Comparison of ENCODE assay signal across 8 cellular contexts in the genomic region with DNA sequence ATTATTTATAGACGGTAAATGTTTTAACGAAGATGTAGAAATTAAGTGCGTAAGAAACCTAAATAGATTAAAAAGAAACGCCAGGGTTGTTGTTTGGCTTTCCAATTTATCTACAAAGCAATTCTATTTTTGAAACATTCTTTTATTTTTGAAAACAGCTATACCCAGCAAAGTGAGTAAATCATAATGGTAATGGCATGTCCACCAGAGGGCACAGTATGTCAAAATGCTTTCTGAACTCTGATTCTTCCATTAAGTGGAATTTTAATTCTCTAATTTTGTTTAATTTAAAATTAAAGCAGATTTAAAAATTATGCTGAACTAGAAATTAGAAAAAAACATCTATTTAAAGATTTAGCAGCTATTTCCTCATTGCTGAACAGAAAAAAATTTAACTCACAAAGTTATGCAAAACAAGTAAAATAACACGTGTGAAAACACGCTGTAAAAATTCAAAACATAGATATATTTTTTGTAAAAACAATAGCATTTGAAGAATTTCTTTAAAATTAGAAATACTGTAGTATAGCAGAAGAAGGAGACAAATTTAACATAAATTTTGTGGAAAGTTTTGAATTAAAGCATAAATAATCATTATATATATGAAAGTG. TPM values are rescaled to one million over a fixed set of nuclear protein-coding genes. Genes with fewer than 3 reads are reported as not detected.
DNase-seq lines count a peak whose midpoint lies in the region; ATAC-seq, FAIRE-seq and TF ChIP-seq lines count a peak whose summit lies in the region.

No MANE protein-coding gene starts in this region.

- peak; percentile 48 for TF ChIP-seq CTCF in activated CD8-positive, alpha-beta T cell treated with anti-CD3 and anti-CD28 coated beads for 36 hours (IDR thresholded peaks at IDR 0.05)
- peak; percentile 9 to 43 (median 37) for TF ChIP-seq CTCF in tibial nerve (IDR thresholded peaks at IDR 0.05)

- no peak overlapping the region for H3K27ac Mint-ChIP-seq in activated CD8-positive, alpha-beta T cell treated with anti-CD3 and anti-CD28 coated beads for 36 hours
- no peak overlapping the region for H3K27ac Mint-ChIP-seq in activated CD8-positive, alpha-beta T cell treated with anti-CD3 and anti-CD28 coated beads, Interleukin-2, amount 10 ng/mL, durations not matched to agents 7 days and 5 days

- H3K4me3 ChIP-seq in tibial nerve, result no peak overlapping the region

- no peak for ATAC-seq in activated CD8-positive, alpha-beta T cell treated with anti-CD3 and anti-CD28 coated beads for 36 hours
- no peak for ATAC-seq in activated CD8-positive, alpha-beta T cell treated with anti-CD3 and anti-CD28 coated beads, Interleukin-2, amount 10 ng/mL, durations not matched to agents 7 days and 5 days
- no peak for ATAC-seq in GM18502 (IDR thresholded peaks at IDR 0.05; ENCODE audit: poor library complexity, unreplicated experiment)
- no peak for ATAC-seq in HG03439 (IDR thresholded peaks at IDR 0.05; ENCODE audit: unreplicated experiment)

- intact Hi-C loops in activated CD8-positive, alpha-beta T cell treated with anti-CD3 and anti-CD28 coated beads for 36 hours (cut with micrococcal nuclease), result no loop called here

- peak; percentile 8 for DNase-seq in activated CD8-positive, alpha-beta T cell treated with anti-CD3 and anti-CD28 coated beads for 36 hours
- no peak for DNase-seq in activated CD8-positive, alpha-beta T cell treated with anti-CD3 and anti-CD28 coated beads, Interleukin-2, amount 10 ng/mL, durations not matched to agents 7 days and 5 days
- peak; percentile 10 for DNase-seq in RCC 7860 (ENCODE audit: low spot score)
- DNase-seq in fibroblast of peridontal ligament (ENCODE audit: extremely low read depth), result peak; percentile 71
- peak in 1 of 2 donors; percentile 21 for DNase-seq in tibial nerve (ENCODE audit: low spot score in 2 of 2)
- no peak for DNase-seq in stimulated activated naive CD4-positive, alpha-beta T cell (lab: John Stamatoyannopoulos, UW)

- no peaks in the 10 kb centered on the region for H3K36me3 Mint-ChIP-seq in activated CD8-positive, alpha-beta T cell treated with anti-CD3 and anti-CD28 coated beads for 36 hours (ENCODE audit: low read depth)
- no peaks in the 10 kb centered on the region for H3K36me3 Mint-ChIP-seq in activated CD8-positive, alpha-beta T cell treated with anti-CD3 and anti-CD28 coated beads, Interleukin-2, amount 10 ng/mL, durations not matched to agents 7 days and 5 days (ENCODE audit: low read depth)

- POLR2A ChIA-PET in activated CD8-positive, alpha-beta T cell treated with anti-CD3 and anti-CD28 coated beads for 36 hours (lab: Charles Lee), result no interaction called here
- POLR2A ChIA-PET in activated CD8-positive, alpha-beta T cell treated with anti-CD3 and anti-CD28 coated beads, Interleukin-2, amount 10 ng/mL, durations not matched to agents 7 days and 5 days (lab: Charles Lee), result no interaction called here

- H3K27ac ChIP-seq in tibial nerve, result no peak overlapping the region

- no peak overlapping the region for H3K4me3 Mint-ChIP-seq in activated CD8-positive, alpha-beta T cell treated with anti-CD3 and anti-CD28 coated beads for 36 hours
- no peak overlapping the region for H3K4me3 Mint-ChIP-seq in activated CD8-positive, alpha-beta T cell treated with anti-CD3 and anti-CD28 coated beads, Interleukin-2, amount 10 ng/mL, durations not matched to agents 7 days and 5 days

- H3K9me3 ChIP-seq in tibial nerve, result no peaks in the 10 kb centered on the region

- CTCF ChIA-PET in activated CD8-positive, alpha-beta T cell treated with anti-CD3 and anti-CD28 coated beads for 36 hours (lab: Charles Lee), result interaction anchor here (1.2 to 2.4 kb wide), 4 partner anchors 19 to 541 kb away, joined by 6 to 14 read pairs (median 6); no protein-coding TSS in a partner anchor
- CTCF ChIA-PET in activated CD8-positive, alpha-beta T cell treated with anti-CD3 and anti-CD28 coated beads, Interleukin-2, amount 10 ng/mL, durations not matched to agents 7 days and 5 days (lab: Charles Lee), result interaction anchor here (0.7 to 1.2 kb wide), 4 partner anchors 20 to 65 kb away, joined by 3 read pairs; no protein-coding TSS in a partner anchor

- no peaks in the 10 kb centered on the region for H3K27me3 ChIP-seq in tibial nerve

- TF ChIP-seq EP300 in tibial nerve (IDR thresholded peaks at IDR 0.05), result no peak

- H3K9me3 Mint-ChIP-seq in activated CD8-positive, alpha-beta T cell treated with anti-CD3 and anti-CD28 coated beads for 36 hours, result no peaks in the 10 kb centered on the region
- H3K9me3 Mint-ChIP-seq in activated CD8-positive, alpha-beta T cell treated with anti-CD3 and anti-CD28 coated beads, Interleukin-2, amount 10 ng/mL, durations not matched to agents 7 days and 5 days (ENCODE audit: insufficient read depth), result no peaks in the 10 kb centered on the region

- H3K27me3 Mint-ChIP-seq in activated CD8-positive, alpha-beta T cell treated with anti-CD3 and anti-CD28 coated beads for 36 hours, result peaks cover 1% of the 10 kb centered on the region
- no peaks in the 10 kb centered on the region for H3K27me3 Mint-ChIP-seq in activated CD8-positive, alpha-beta T cell treated with anti-CD3 and anti-CD28 coated beads, Interleukin-2, amount 10 ng/mL, durations not matched to agents 7 days and 5 days (ENCODE audit: low read depth)

- 77 to 79% methylated on average over 6 of the region's 6 CpGs for WGBS in tibial nerve, 2 donors

- no peaks in the 10 kb centered on the region for H3K4me1 Mint-ChIP-seq in activated CD8-positive, alpha-beta T cell treated with anti-CD3 and anti-CD28 coated beads for 36 hours (ENCODE audit: low read depth)
- no peaks in the 10 kb centered on the region for H3K4me1 Mint-ChIP-seq in activated CD8-positive, alpha-beta T cell treated with anti-CD3 and anti-CD28 coated beads, Interleukin-2, amount 10 ng/mL, durations not matched to agents 7 days and 5 days (ENCODE audit: low read depth)

- no peak for TF ChIP-seq POLR2A in tibial nerve (IDR thresholded peaks at IDR 0.05)

- H3K36me3 ChIP-seq in tibial nerve, result no peaks in the 10 kb centered on the region

- H3K4me1 ChIP-seq in tibial nerve, result no peaks in the 10 kb centered on the region

- FAIRE-seq in RCC 7860 (lab: Jason Lieb, UNC), result peak; percentile 78

RNA-seq across cellular contexts. Expression of a gene that starts 26.5 kb away (rescaled TPM):
- total RNA-seq in activated CD8-positive, alpha-beta T cell treated with anti-CD3 and anti-CD28 coated beads for 36 hours, result not detected
- not detected for total RNA-seq in activated CD8-positive, alpha-beta T cell treated with anti-CD3 and anti-CD28 coated beads, Interleukin-2, amount 10 ng/mL, durations not matched to agents 7 days and 5 days
- total RNA-seq in tibial nerve, result not detected

Comparison
In these comparisons a context has a peak if more than half of its experiments do, and no peak if none do; other contexts are left out.
1. DNase-seq: peak in activated CD8-positive, alpha-beta T cell treated with anti-CD3 and anti-CD28 coated beads for 36 hours (single experiment), RCC 7860 (single experiment) and fibroblast of peridontal ligament (single experiment); none in activated CD8-positive, alpha-beta T cell treated with anti-CD3 and anti-CD28 coated beads, Interleukin-2, amount 10 ng/mL, durations not matched to agents 7 days and 5 days (single experiment) and stimulated activated naive CD4-positive, alpha-beta T cell (0 of 6).